ENCODE assay signal across 1 cellular context in genomic region chr9:117809751-117810150, GRCh38.
TF ChIP-seq lines count a peak whose summit lies in the region.

No MANE protein-coding gene starts in this region.

TF ChIP-seq in WTC11, 78 proteins besides CTCF, POLR2A, EP300 and RAD21 (continued from another document):
- no peak for TF ChIP-seq MAX (CRISPR knock-in tag; IDR thresholded peaks at IDR 0.05)
- no peak for TF ChIP-seq ESRRA (CRISPR knock-in tag; IDR thresholded peaks at IDR 0.05; ENCODE audit: borderline replicate concordance)
- no peak for TF ChIP-seq OVOL2 (CRISPR knock-in tag; IDR thresholded peaks at IDR 0.05; ENCODE audit: borderline replicate concordance)
- no peak for TF ChIP-seq ZNF512 (CRISPR knock-in tag; IDR thresholded peaks at IDR 0.05; ENCODE audit: borderline replicate concordance)
TF ChIP-seq in WTC11: peak in this region for 0.
